In genomic region chr13:95834134-95834765, GRCh38 we compare ENCODE assay signal across 9 cellular contexts.
DNase-seq lines count a peak whose midpoint lies in the region; ATAC-seq and TF ChIP-seq lines count a peak whose summit lies in the region.
"Had no signal": no experiment of that assay in that cellular context is flagged by ENCODE, and none has a peak within 500 bp of the region (broad histone marks: within the 10 kb centered on the region; RNA-seq: fewer than 3 reads in every experiment).

No MANE protein-coding gene starts in this region.

- peak; percentile 24 to 66 (median 54) for DNase-seq in CD4-positive, alpha-beta T cell
- peak; percentile 21 for DNase-seq in GM19240 (ENCODE audit: insufficient read length, low spot score)
- DNase-seq in NOMO-1 (lab: John Stamatoyannopoulos, UW; ENCODE audit: unreplicated experiment in 2 of 2) = peak; percentile 19 to 61
- peak; percentile 68 for DNase-seq in activated CD8-positive, alpha-beta memory T cell treated with anti-CD3 and anti-CD28 coated beads, Interleukin-2, amount 10 ng/mL, durations not matched to agents 7 days and 5 days
- DNase-seq in epidermal melanocyte (ENCODE audit: insufficient read length, low spot score) = peak; percentile 60
- peak; percentile 78 for DNase-seq in myocyte (ENCODE audit: low read depth)
- peak; percentile 34 for DNase-seq in stimulated activated CD8-positive, alpha-beta memory T cell treated with anti-CD3 and anti-CD28 coated beads, Interleukin-7, amount 100 ng/mL, for 24 hours (ENCODE audit: low read depth)

- ATAC-seq in CD4-positive, alpha-beta T cell (ENCODE audit: poor library complexity) = peak; percentile 73
- ATAC-seq in HG03442 (IDR thresholded peaks at IDR 0.05; ENCODE audit: unreplicated experiment) = peak; percentile 86
- no peak for ATAC-seq in activated CD8-positive, alpha-beta memory T cell treated with anti-CD3 and anti-CD28 coated beads, Interleukin-2, amount 10 ng/mL, durations not matched to agents 7 days and 5 days

- peaks cover 4% of the 10 kb centered on the region for H3K9me3 ChIP-seq in CD4-positive, alpha-beta T cell (ENCODE audit: control insufficient read depth, low read length)

- peaks cover 2% of the 10 kb centered on the region for H3K9me3 Mint-ChIP-seq in CD4-positive, alpha-beta T cell
- H3K9me3 Mint-ChIP-seq in activated CD8-positive, alpha-beta memory T cell treated with anti-CD3 and anti-CD28 coated beads, Interleukin-2, amount 10 ng/mL, durations not matched to agents 7 days and 5 days (ENCODE audit: low read depth) = no peaks in the 10 kb centered on the region

- peaks cover 39% of the 10 kb centered on the region for H3K27me3 Mint-ChIP-seq in CD4-positive, alpha-beta T cell
- H3K27me3 Mint-ChIP-seq in activated CD8-positive, alpha-beta memory T cell treated with anti-CD3 and anti-CD28 coated beads, Interleukin-2, amount 10 ng/mL, durations not matched to agents 7 days and 5 days = peaks cover 18% of the 10 kb centered on the region

- CTCF ChIA-PET in CD4-positive, alpha-beta T cell (lab: Charles Lee) = interaction anchor here (0.6 to 2.5 kb wide), 14 partner anchors 11 to 429 kb away, joined by 3 to 27 read pairs (median 4); no protein-coding TSS in a partner anchor
- CTCF ChIA-PET in activated CD8-positive, alpha-beta memory T cell treated with anti-CD3 and anti-CD28 coated beads, Interleukin-2, amount 10 ng/mL, durations not matched to agents 7 days and 5 days (lab: Charles Lee) = interaction anchor here (0.7 to 4.8 kb wide), 18 partner anchors 9 to 430 kb away, joined by 3 to 53 read pairs (median 5); no protein-coding TSS in a partner anchor

- peaks cover 12% of the 10 kb centered on the region for H3K27me3 ChIP-seq in CD4-positive, alpha-beta T cell (ENCODE audit: control insufficient read depth, insufficient read depth, low read length)

- H3K4me1 Mint-ChIP-seq in CD4-positive, alpha-beta T cell (ENCODE audit: low read depth) = no peaks in the 10 kb centered on the region
- no peaks in the 10 kb centered on the region for H3K4me1 Mint-ChIP-seq in activated CD8-positive, alpha-beta memory T cell treated with anti-CD3 and anti-CD28 coated beads, Interleukin-2, amount 10 ng/mL, durations not matched to agents 7 days and 5 days

- TF ChIP-seq CTCF in CD4-positive, alpha-beta T cell (IDR thresholded peaks at IDR 0.05) = peak; percentile 94

- H3K27ac Mint-ChIP-seq in CD4-positive, alpha-beta T cell = no peak overlapping the region
- no peak overlapping the region for H3K27ac Mint-ChIP-seq in activated CD8-positive, alpha-beta memory T cell treated with anti-CD3 and anti-CD28 coated beads, Interleukin-2, amount 10 ng/mL, durations not matched to agents 7 days and 5 days
- H3K27ac Mint-ChIP-seq: T-helper 1 cell treated with Interleukin-12 subunit alpha and Interleukin-12 subunit beta and Interleukin-4 antibody, amounts not matched to agents 30 μg/mL and 1 μg/mL, for 36 hours had no signal

- no peaks in the 10 kb centered on the region for H3K36me3 Mint-ChIP-seq in CD4-positive, alpha-beta T cell (ENCODE audit: low read depth)
- H3K36me3 Mint-ChIP-seq in activated CD8-positive, alpha-beta memory T cell treated with anti-CD3 and anti-CD28 coated beads, Interleukin-2, amount 10 ng/mL, durations not matched to agents 7 days and 5 days = no peaks in the 10 kb centered on the region

- POLR2A ChIA-PET in CD4-positive, alpha-beta T cell (lab: Charles Lee) = interaction anchor here (0.5 to 1.0 kb wide), 2 partner anchors 157 to 210 kb away, joined by 3 read pairs; partner anchors contain the start of gene DNAJC3

- no peak overlapping the region for H3K4me3 Mint-ChIP-seq in CD4-positive, alpha-beta T cell
- H3K4me3 Mint-ChIP-seq in activated CD8-positive, alpha-beta memory T cell treated with anti-CD3 and anti-CD28 coated beads, Interleukin-2, amount 10 ng/mL, durations not matched to agents 7 days and 5 days = no peak overlapping the region
- H3K4me3 Mint-ChIP-seq: T-helper 1 cell treated with Interleukin-12 subunit alpha and Interleukin-12 subunit beta and Interleukin-4 antibody, amounts not matched to agents 30 μg/mL and 1 μg/mL, for 36 hours had no signal

- H3K27ac ChIP-seq in CD4-positive, alpha-beta T cell (ENCODE audit: low read depth, low read length) = no peak overlapping the region

- intact Hi-C loops in CD4-positive, alpha-beta T cell (cut with DNase I, micrococcal nuclease) = loop anchor here (1.0 to 10.0 kb wide), 4 partner anchors 210 to 639 kb away; no protein-coding TSS in a partner anchor

Comparison
In these comparisons a context has a peak if more than half of its experiments do, and no peak if none do; other contexts are left out.
1. DNase-seq: peak in every context shown above with its lines; median percentile 78 in myocyte; 68 in activated CD8-positive, alpha-beta memory T cell treated with anti-CD3 and anti-CD28 coated beads, Interleukin-2, amount 10 ng/mL, durations not matched to agents 7 days and 5 days; 60 in epidermal melanocyte; 54 in CD4-positive, alpha-beta T cell; 40 in NOMO-1; 34 in stimulated activated CD8-positive, alpha-beta memory T cell treated with anti-CD3 and anti-CD28 coated beads, Interleukin-7, amount 100 ng/mL, for 24 hours; 21 in GM19240.